8 cellular contexts compared by ENCODE assay signal in the genomic region with DNA sequence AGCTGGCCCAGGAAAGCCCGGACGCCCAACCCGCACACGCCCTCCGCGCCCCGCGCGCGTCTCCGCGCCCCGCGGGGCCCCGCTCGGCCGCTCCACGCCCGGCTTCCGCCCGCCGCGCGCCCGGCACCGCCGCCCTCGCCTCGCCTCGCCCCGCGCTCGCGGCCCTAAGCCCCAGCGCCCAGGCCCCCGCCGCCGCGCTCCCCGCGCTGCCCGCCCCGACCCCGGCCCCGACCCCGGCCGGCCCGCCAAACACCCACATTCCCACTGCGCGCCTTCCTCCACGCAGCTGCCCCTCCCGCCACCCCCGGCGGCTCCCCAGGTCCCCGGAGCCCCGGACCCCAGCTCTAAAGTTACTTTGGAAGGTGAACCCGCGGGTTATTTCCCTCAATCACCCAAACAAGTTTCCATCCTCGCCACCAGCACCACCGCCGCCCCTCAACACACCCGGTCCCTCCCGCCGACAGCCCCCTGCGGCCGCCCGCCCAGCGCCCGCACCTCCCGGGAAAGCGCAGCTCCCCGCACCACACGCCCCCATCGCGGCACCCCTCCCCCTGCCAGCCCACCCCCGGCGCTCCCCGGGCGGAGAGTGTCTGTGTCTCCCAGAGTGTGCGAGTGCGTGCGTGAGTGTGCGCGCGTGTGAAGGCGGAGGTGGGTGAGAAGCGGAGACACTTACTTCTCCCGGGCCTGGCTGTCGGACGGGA. TPM values are rescaled to one million over a fixed set of nuclear protein-coding genes. Genes with fewer than 3 reads are reported as not detected.
A peak's percentile ranks its signal among the peaks of the same experiment; 100 is the strongest.
DNase-seq lines count a peak whose midpoint lies in the region; ATAC-seq and TF ChIP-seq lines count a peak whose summit lies in the region.

No MANE protein-coding gene starts in this region.

- H3K27me3 ChIP-seq in HUES6 (ENCODE audit: control insufficient read depth, insufficient read depth, low read length) = peaks cover 13% of the 10 kb centered on the region
- no peaks in the 10 kb centered on the region for H3K27me3 ChIP-seq in gastroesophageal sphincter
- no peaks in the 10 kb centered on the region for H3K27me3 ChIP-seq in prostate gland (replicated peaks; ENCODE audit: insufficient read depth)

- H3K27ac Mint-ChIP-seq in activated CD8-positive, alpha-beta memory T cell treated with anti-CD3 and anti-CD28 coated beads, Interleukin-2, amount 10 ng/mL, durations not matched to agents 7 days and 5 days = peak overlapping the region; percentile 84
- H3K27ac Mint-ChIP-seq in activated T-helper 2 cell treated with anti-CD3 and anti-CD28 coated beads, Interferon-gamma antibody, Interleukin-2, Interleukin-4, amounts not matched to agents 10 μg/mL and 5 μg/mL and 100 μg/mL, durations not matched to agents 14 hours and 24 hours and 36 hours = peak overlapping the region; percentile 93

- H3K36me3 Mint-ChIP-seq in activated CD8-positive, alpha-beta memory T cell treated with anti-CD3 and anti-CD28 coated beads, Interleukin-2, amount 10 ng/mL, durations not matched to agents 7 days and 5 days = no peaks in the 10 kb centered on the region
- H3K36me3 Mint-ChIP-seq in activated T-helper 2 cell treated with anti-CD3 and anti-CD28 coated beads, Interferon-gamma antibody, Interleukin-2, Interleukin-4, amounts not matched to agents 10 μg/mL and 5 μg/mL and 100 μg/mL, durations not matched to agents 14 hours and 24 hours and 36 hours (ENCODE audit: low read depth) = no peaks in the 10 kb centered on the region

- H3K4me3 Mint-ChIP-seq in activated CD8-positive, alpha-beta memory T cell treated with anti-CD3 and anti-CD28 coated beads, Interleukin-2, amount 10 ng/mL, durations not matched to agents 7 days and 5 days = peak overlapping the region; percentile 88
- H3K4me3 Mint-ChIP-seq in activated T-helper 2 cell treated with anti-CD3 and anti-CD28 coated beads, Interferon-gamma antibody, Interleukin-2, Interleukin-4, amounts not matched to agents 10 μg/mL and 5 μg/mL and 100 μg/mL, durations not matched to agents 14 hours and 24 hours and 36 hours (ENCODE audit: low read depth) = peak overlapping the region; percentile 91

- TF ChIP-seq CTCF in gastroesophageal sphincter (IDR thresholded peaks at IDR 0.05) (no peak), prostate gland (IDR thresholded peaks at IDR 0.05) (no peak)

- H3K9me3 ChIP-seq in HUES6 (ENCODE audit: control insufficient read depth, insufficient read depth, low read depth, low read length) = no peaks in the 10 kb centered on the region
- H3K9me3 ChIP-seq in gastroesophageal sphincter = no peaks in the 10 kb centered on the region
- H3K9me3 ChIP-seq in prostate gland = no peaks in the 10 kb centered on the region

- DNase-seq in activated CD8-positive, alpha-beta memory T cell treated with anti-CD3 and anti-CD28 coated beads, Interleukin-2, amount 10 ng/mL, durations not matched to agents 7 days and 5 days = peak; percentile 41
- DNase-seq in activated CD8-positive, alpha-beta memory T cell treated with anti-CD3 and anti-CD28 coated beads for 24 hours = no peak
- DNase-seq in activated T-helper 2 cell treated with anti-CD3 and anti-CD28 coated beads, Interferon-gamma antibody, Interleukin-2, Interleukin-4, amounts not matched to agents 10 μg/mL and 5 μg/mL and 100 μg/mL, durations not matched to agents 14 hours and 24 hours and 36 hours (ENCODE audit: low spot score) = peak; percentile 13
- no peak for DNase-seq in prostate gland (ENCODE audit: low spot score)
- DNase-seq in NCI-H1092 treated with DMSO at 0.1 percent for 48 hours (lab: John Stamatoyannopoulos, UW) = no peak
- DNase-seq in NCI-H526 treated with DMSO at 0.1 percent for 48 hours (lab: John Stamatoyannopoulos, UW) = no peak

- intact Hi-C loops in activated T-helper 2 cell treated with anti-CD3 and anti-CD28 coated beads, Interferon-gamma antibody, Interleukin-2, Interleukin-4, amounts not matched to agents 10 μg/mL and 5 μg/mL and 100 μg/mL, durations not matched to agents 14 hours and 24 hours and 36 hours (cut with micrococcal nuclease) = loop anchor here (1.0 to 5.0 kb wide), 5 partner anchors 101 to 448 kb away; partner anchors contain the start of gene ZCCHC9
- intact Hi-C loops in prostate gland (cut with DNase I) = loop anchor here (1.0 to 5.0 kb wide), 5 partner anchors 37 to 416 kb away; partner anchors contain the start of gene ATG10

- H3K36me3 ChIP-seq in HUES6 (ENCODE audit: control insufficient read depth, insufficient read depth, low read length) = no peaks in the 10 kb centered on the region
- no peaks in the 10 kb centered on the region for H3K36me3 ChIP-seq in gastroesophageal sphincter
- no peaks in the 10 kb centered on the region for H3K36me3 ChIP-seq in prostate gland

- H3K4me1 Mint-ChIP-seq in activated CD8-positive, alpha-beta memory T cell treated with anti-CD3 and anti-CD28 coated beads, Interleukin-2, amount 10 ng/mL, durations not matched to agents 7 days and 5 days = peaks cover 25% of the 10 kb centered on the region
- peaks cover 36% of the 10 kb centered on the region for H3K4me1 Mint-ChIP-seq in activated T-helper 2 cell treated with anti-CD3 and anti-CD28 coated beads, Interferon-gamma antibody, Interleukin-2, Interleukin-4, amounts not matched to agents 10 μg/mL and 5 μg/mL and 100 μg/mL, durations not matched to agents 14 hours and 24 hours and 36 hours (ENCODE audit: low read depth)

- WGBS in gastroesophageal sphincter (ENCODE audit: low coverage in 1 of 2), 2 donors = 0% methylated on average over 2 of the region's 90 CpGs; no CpG with 5 or more reads in 1 of the 2 donors
- WGBS in prostate gland = under 1% methylated on average over 63 of the region's 90 CpGs

- H3K27ac ChIP-seq in HUES6 (ENCODE audit: low read depth, low read length) = no peak overlapping the region
- H3K27ac ChIP-seq in gastroesophageal sphincter = peak overlapping the region; percentile 95 to 99 (median 98)
- H3K27ac ChIP-seq in prostate gland = peak overlapping the region; percentile 97 to 100

- peak in 1 of 2 donors; percentile 43 for TF ChIP-seq POLR2A in gastroesophageal sphincter (IDR thresholded peaks at IDR 0.05)
- no peak for TF ChIP-seq POLR2A in prostate gland (IDR thresholded peaks at IDR 0.05)

- H3K9ac ChIP-seq in HUES6 (ENCODE audit: low read length) = no peak overlapping the region

- H3K4me3 ChIP-seq in HUES6 (ENCODE audit: low read depth, low read length) = peak overlapping the region; percentile 90
- peak overlapping the region; percentile 94 to 97 for H3K4me3 ChIP-seq in gastroesophageal sphincter
- peak overlapping the region; percentile 82 to 88 for H3K4me3 ChIP-seq in prostate gland

- TF ChIP-seq EP300 in gastroesophageal sphincter (IDR thresholded peaks at IDR 0.05) = no peak

- peaks cover 37% of the 10 kb centered on the region for H3K4me1 ChIP-seq in HUES6 (ENCODE audit: control insufficient read depth, insufficient read depth, low read length)
- peaks cover 0 to 81% (median 12%) of the 10 kb centered on the region in 3 donors for H3K4me1 ChIP-seq in gastroesophageal sphincter
- peaks cover 2% of the 10 kb centered on the region for H3K4me1 ChIP-seq in prostate gland (replicated peaks)

- ATAC-seq in activated CD8-positive, alpha-beta memory T cell treated with anti-CD3 and anti-CD28 coated beads, Interleukin-2, amount 10 ng/mL, durations not matched to agents 7 days and 5 days = peak; percentile 25
- ATAC-seq in gastroesophageal sphincter = peak; percentile 8

- H3K27me3 Mint-ChIP-seq in activated CD8-positive, alpha-beta memory T cell treated with anti-CD3 and anti-CD28 coated beads, Interleukin-2, amount 10 ng/mL, durations not matched to agents 7 days and 5 days = peaks cover 34% of the 10 kb centered on the region
- H3K27me3 Mint-ChIP-seq in activated T-helper 2 cell treated with anti-CD3 and anti-CD28 coated beads, Interferon-gamma antibody, Interleukin-2, Interleukin-4, amounts not matched to agents 10 μg/mL and 5 μg/mL and 100 μg/mL, durations not matched to agents 14 hours and 24 hours and 36 hours (ENCODE audit: low read depth) = peaks cover 14% of the 10 kb centered on the region

- CTCF ChIA-PET in activated CD8-positive, alpha-beta memory T cell treated with anti-CD3 and anti-CD28 coated beads, Interleukin-2, amount 10 ng/mL, durations not matched to agents 7 days and 5 days (lab: Charles Lee) = interaction anchor here (0.9 to 2.7 kb wide), 8 partner anchors 28 to 415 kb away, joined by 3 to 24 read pairs (median 7); no protein-coding TSS in a partner anchor

- no peaks in the 10 kb centered on the region for H3K9me3 Mint-ChIP-seq in activated CD8-positive, alpha-beta memory T cell treated with anti-CD3 and anti-CD28 coated beads, Interleukin-2, amount 10 ng/mL, durations not matched to agents 7 days and 5 days (ENCODE audit: low read depth)
- no peaks in the 10 kb centered on the region for H3K9me3 Mint-ChIP-seq in activated T-helper 2 cell treated with anti-CD3 and anti-CD28 coated beads, Interferon-gamma antibody, Interleukin-2, Interleukin-4, amounts not matched to agents 10 μg/mL and 5 μg/mL and 100 μg/mL, durations not matched to agents 14 hours and 24 hours and 36 hours

RNA-seq across cellular contexts. Expression of gene SSBP2, which starts 0.4 kb away (rescaled TPM):
- total RNA-seq in activated CD8-positive, alpha-beta memory T cell treated with anti-CD3 and anti-CD28 coated beads, Interleukin-2, amount 10 ng/mL, durations not matched to agents 7 days and 5 days = 10 to 100 TPM; 13.1 to 21.5 TPM
- 24.3 and 29.5 TPM in 2 replicates for total RNA-seq in activated T-helper 2 cell treated with anti-CD3 and anti-CD28 coated beads, Interferon-gamma antibody, Interleukin-2, Interleukin-4, amounts not matched to agents 10 μg/mL and 5 μg/mL and 100 μg/mL, durations not matched to agents 14 hours and 24 hours and 36 hours
- total RNA-seq in gastroesophageal sphincter (100 to 1,000 TPM in 1 of 4 donors, 10 to 100 TPM in 3; 61.3 to 138 (median 79.5) TPM), prostate gland (10 to 100 TPM; 25.1 to 26.9 TPM)

Comparison
In these comparisons a context has a peak if more than half of its experiments do, and no peak if none do; other contexts are left out.
1. DNase-seq: peak in activated CD8-positive, alpha-beta memory T cell treated with anti-CD3 and anti-CD28 coated beads, Interleukin-2, amount 10 ng/mL, durations not matched to agents 7 days and 5 days (single experiment) and activated T-helper 2 cell treated with anti-CD3 and anti-CD28 coated beads, Interferon-gamma antibody, Interleukin-2, Interleukin-4, amounts not matched to agents 10 μg/mL and 5 μg/mL and 100 μg/mL, durations not matched to agents 14 hours and 24 hours and 36 hours (single experiment); none in activated CD8-positive, alpha-beta memory T cell treated with anti-CD3 and anti-CD28 coated beads for 24 hours (single experiment), prostate gland (single experiment), NCI-H1092 treated with DMSO at 0.1 percent for 48 hours (single experiment) and NCI-H526 treated with DMSO at 0.1 percent for 48 hours (single experiment).
2. Peak in every context shown above with its lines, with median percentiles within 50 percentile points of each other: H3K4me3 ChIP-seq.